In the genomic region with DNA sequence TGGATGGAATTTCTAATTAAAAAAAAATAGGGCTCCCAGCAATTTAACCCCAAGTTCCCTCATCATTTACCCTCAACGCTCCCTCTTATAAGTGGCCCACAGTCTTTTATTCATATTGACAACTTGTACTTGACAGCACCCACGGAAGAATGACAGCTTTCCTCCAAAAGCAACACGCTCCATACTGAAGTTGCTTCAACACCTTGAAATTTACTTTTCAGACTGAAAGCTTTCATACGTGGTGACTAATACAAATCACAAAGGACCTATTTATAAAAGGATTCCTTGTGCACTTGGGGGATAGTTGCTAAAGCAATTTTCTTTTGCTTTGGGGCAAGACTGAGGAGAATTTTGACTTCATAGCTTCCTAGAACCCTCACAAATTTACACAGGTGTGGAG, we compare ENCODE assay signal across 17 cellular contexts.
DNase-seq lines count a peak whose midpoint lies in the region; ATAC-seq, FAIRE-seq and TF ChIP-seq lines count a peak whose summit lies in the region.
"Had no signal": no experiment of that assay in that cellular context is flagged by ENCODE, and none has a peak within 500 bp of the region (broad histone marks: within the 10 kb centered on the region; RNA-seq: fewer than 3 reads in every experiment).

No MANE protein-coding gene starts in this region.

- no peaks in the 10 kb centered on the region for H4K20me1 ChIP-seq in GM12878 (ENCODE audit: control insufficient read depth, insufficient read depth)

- no peaks in the 10 kb centered on the region for H3K4me1 Mint-ChIP-seq in Caco-2 (ENCODE audit: low read depth, unreplicated experiment)

- H3K4me3 ChIP-seq in RWPE2 (ENCODE audit: severe bottlenecking) (no peak overlapping the region), GM12878 (no peak overlapping the region), Caco-2 (ENCODE audit: low read depth, low read length) (no peak overlapping the region)

- no peaks in the 10 kb centered on the region for H3K9me3 ChIP-seq in RWPE2 (ENCODE audit: severe bottlenecking)
- H3K9me3 ChIP-seq in GM12878 (replicated peaks; ENCODE audit: control insufficient read depth, insufficient read depth, low read length) = no peaks in the 10 kb centered on the region
- no peaks in the 10 kb centered on the region for H3K9me3 ChIP-seq in Caco-2

- H3K9me3 Mint-ChIP-seq in Caco-2 (ENCODE audit: unreplicated experiment) = no peaks in the 10 kb centered on the region

- no peaks in the 10 kb centered on the region for H3K4me1 ChIP-seq in RWPE2 (ENCODE audit: insufficient read depth, poor library complexity, severe bottlenecking)
- H3K4me1 ChIP-seq in GM12878 (ENCODE audit: control insufficient read depth, insufficient read depth, low read length) = no peaks in the 10 kb centered on the region
- no peaks in the 10 kb centered on the region for H3K4me1 ChIP-seq in Caco-2

- H3K4me2 ChIP-seq in GM12878 (ENCODE audit: control insufficient read depth, insufficient read depth) = no peak overlapping the region

- POLR2A ChIA-PET in GM12878 (lab: Charles Lee) = no interaction called here
- POLR2A ChIA-PET in Caco-2 (lab: Charles Lee) = no interaction called here

- H3K9ac ChIP-seq in GM12878 (ENCODE audit: control insufficient read depth, insufficient read depth, low read length) = no peak overlapping the region

- TF ChIP-seq CTCF in RWPE2 (IDR thresholded peaks at IDR 0.05; ENCODE audit: poor library complexity, severe bottlenecking) = no peak
- no peak for TF ChIP-seq CTCF in GM12878 (IDR thresholded peaks at IDR 0.05 in 2 of 3, conservative IDR thresholded peaks at IDR 0.05 in 1 of 3; ENCODE audit: control insufficient read depth in 2 of 3, extremely low read depth in 1 of 3, insufficient read depth in 1 of 3, low read depth in 3 of 3, low read length in 3 of 3)
- TF ChIP-seq CTCF in Caco-2 (IDR thresholded peaks at IDR 0.05; ENCODE audit: insufficient read depth in 1 of 2, low read depth in 1 of 2, low read length in 1 of 2, severe bottlenecking in 1 of 2, unreplicated experiment in 1 of 2) = no peak

- intact Hi-C loops in GM12878 (cut with micrococcal nuclease; ENCODE audit: unreplicated experiment) (no loop called here), Caco-2 (cut with micrococcal nuclease; ENCODE audit: unreplicated experiment) (no loop called here)

- no peak for FAIRE-seq in GM12878 (lab: Jason Lieb, UNC)
- FAIRE-seq in GM19239 (lab: Jason Lieb, UNC) = no peak
- FAIRE-seq in H54 (lab: Jason Lieb, UNC) = no peak

- TF ChIP-seq POLR2A in GM12878 (IDR thresholded peaks at IDR 0.05; ENCODE audit: low read depth, low read length) (no peak), H54 (IDR thresholded peaks at IDR 0.05; ENCODE audit: low read depth, low read length) (no peak)

- ATAC-seq in RWPE2 (ENCODE audit: low read depth) (peak; percentile 61; the same call in 2 of the 3 replicates), GM12878 (peak; percentile 37)

- no peak overlapping the region for H3K27ac Mint-ChIP-seq in Caco-2 (ENCODE audit: unreplicated experiment)

- H3K27me3 Mint-ChIP-seq in Caco-2 (ENCODE audit: insufficient read depth, unreplicated experiment) = peaks cover 2% of the 10 kb centered on the region

- in situ Hi-C loops in GM12878 (cut with MboI) = no loop called here

- 23% methylated on average over 4 of the region's 4 CpGs for WGBS in GM12878 (ENCODE audit: insufficient coverage, insufficient replicate concordance, low lambda C conversion rate, missing lambda C conversion rate)

- H3K36me3 ChIP-seq in RWPE2 (ENCODE audit: low read depth) (no peaks in the 10 kb centered on the region), GM12878 (ENCODE audit: control insufficient read depth in 2 of 2, insufficient read depth in 2 of 2, low read length in 1 of 2) (no peaks in the 10 kb centered on the region), Caco-2 (ENCODE audit: control insufficient read depth, insufficient read depth, low read length) (no peaks in the 10 kb centered on the region)

- H3K4me3 Mint-ChIP-seq in Caco-2 (ENCODE audit: unreplicated experiment) = no peak overlapping the region

- CTCF ChIA-PET in GM12878 (lab: Yijun Ruan, JAX) (no interaction called here), Caco-2 (lab: Charles Lee) (no interaction called here)

- no peaks in the 10 kb centered on the region for H3K36me3 Mint-ChIP-seq in Caco-2 (ENCODE audit: insufficient read depth, unreplicated experiment)

- no peak for TF ChIP-seq EP300 in GM12878 (IDR thresholded peaks at IDR 0.05; ENCODE audit: borderline replicate concordance in 1 of 2, control insufficient read depth in 1 of 2, low read depth in 2 of 2, low read length in 2 of 2)

- TF ChIP-seq RAD21 in GM12878 (IDR thresholded peaks at IDR 0.05; ENCODE audit: insufficient read depth, low read depth, low read length) = no peak

- no peaks in the 10 kb centered on the region for H3K79me2 ChIP-seq in GM12878 (ENCODE audit: control insufficient read depth, insufficient read depth, low read length)

- BruUV-seq in GM12878 (replicated peaks; lab: Mats Ljungman, UMichigan) (no TSS peak), Caco-2 (replicated peaks; lab: Mats Ljungman, UMichigan) (no TSS peak)

- DNase-seq in RWPE2 (ENCODE audit: low spot score) = no peak
- DNase-seq in GM12878 (ENCODE audit: low read depth, low spot score) = no peak
- DNase-seq in iris pigment epithelial cell (ENCODE audit: low read depth) = peak; percentile 18
- DNase-seq in GM19239 (ENCODE audit: insufficient read length, low spot score) = no peak
- no peak for DNase-seq in H54 (ENCODE audit: insufficient read length, low spot score)
- DNase-seq in Caco-2 = no peak
- DNase-seq in SIG-M5 (lab: John Stamatoyannopoulos, UW) = no peak
- DNase-seq: Calu3, HCEC 1CT, KBM-7, NCI-H1436, NCI-H2029, NCI-H2171, NCI-H446, NCI-H69, SHP77 treated with DMSO at 0.1 percent for 48 hours had no signal

- no peaks in the 10 kb centered on the region for H3K27me3 ChIP-seq in RWPE2 (ENCODE audit: insufficient read depth, poor library complexity, severe bottlenecking)
- no peaks in the 10 kb centered on the region for H3K27me3 ChIP-seq in GM12878 (replicated peaks in 1 of 2; ENCODE audit: control insufficient read depth in 2 of 2, insufficient read depth in 2 of 2, low read length in 1 of 2)
- H3K27me3 ChIP-seq in Caco-2 (replicated peaks; ENCODE audit: control insufficient read depth, insufficient read depth, low read length) = no peaks in the 10 kb centered on the region

- RAD21 ChIA-PET in GM12878 (lab: Charles Lee; ENCODE audit: unreplicated experiment) = interaction anchor here (0.6 kb wide), 1 partner anchor 20 kb away, joined by 4 read pairs; no protein-coding TSS in a partner anchor

- H3K27ac ChIP-seq in RWPE2 (ENCODE audit: poor library complexity, severe bottlenecking) = no peak overlapping the region
- no peak overlapping the region for H3K27ac ChIP-seq in GM12878 (ENCODE audit: control insufficient read depth, insufficient read depth)
- H3K27ac ChIP-seq: HL-60 had no signal

- no peak overlapping the region for H2AFZ ChIP-seq in GM12878 (ENCODE audit: control insufficient read depth, low read depth, low read length)

- SMC1A ChIA-PET in GM12878 (lab: Charles Lee; ENCODE audit: uncharacterized antibody, unreplicated experiment) = interaction anchor here (0.5 to 1.6 kb wide), 2 partner anchors 19 to 371 kb away, joined by 3 to 5 read pairs; no protein-coding TSS in a partner anchor

TF ChIP-seq in GM12878, 131 proteins besides CTCF, POLR2A, EP300 and RAD21:
- TF ChIP-seq, protein P1, sequence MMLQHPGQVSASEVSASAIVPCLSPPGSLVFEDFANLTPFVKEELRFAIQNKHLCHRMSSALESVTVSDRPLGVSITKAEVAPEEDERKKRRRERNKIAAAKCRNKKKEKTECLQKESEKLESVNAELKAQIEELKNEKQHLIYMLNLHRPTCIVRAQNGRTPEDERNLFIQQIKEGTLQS (IDR thresholded peaks at IDR 0.05; ENCODE audit: borderline replicate concordance, extremely low read depth, low read depth, low read length) = no peak
- TF ChIP-seq, protein P2, sequence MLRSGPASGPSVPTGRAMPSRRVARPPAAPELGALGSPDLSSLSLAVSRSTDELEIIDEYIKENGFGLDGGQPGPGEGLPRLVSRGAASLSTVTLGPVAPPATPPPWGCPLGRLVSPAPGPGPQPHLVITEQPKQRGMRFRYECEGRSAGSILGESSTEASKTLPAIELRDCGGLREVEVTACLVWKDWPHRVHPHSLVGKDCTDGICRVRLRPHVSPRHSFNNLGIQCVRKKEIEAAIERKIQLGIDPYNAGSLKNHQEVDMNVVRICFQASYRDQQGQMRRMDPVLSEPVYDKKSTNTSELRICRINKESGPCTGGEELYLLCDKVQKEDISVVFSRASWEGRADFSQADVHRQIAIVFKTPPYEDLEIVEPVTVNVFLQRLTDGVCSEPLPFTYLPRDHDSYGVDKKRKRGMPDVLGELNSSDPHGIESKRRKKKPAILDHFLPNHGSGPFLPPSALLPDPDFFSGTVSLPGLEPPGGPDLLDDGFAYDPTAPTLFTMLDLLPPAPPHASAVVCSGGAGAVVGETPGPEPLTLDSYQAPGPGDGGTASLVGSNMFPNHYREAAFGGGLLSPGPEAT (IDR thresholded peaks at IDR 0.05; ENCODE audit: low read depth) = no peak
- TF ChIP-seq SIX5 (IDR thresholded peaks at IDR 0.05; ENCODE audit: low read depth, low read length, severe bottlenecking) (no peak), CREM (IDR thresholded peaks at IDR 0.05; ENCODE audit: low read depth) (no peak), EGR1 (IDR thresholded peaks at IDR 0.05; ENCODE audit: borderline replicate concordance in 1 of 2, low read depth in 2 of 2, low read length in 2 of 2) (no peak), ASH2L (IDR thresholded peaks at IDR 0.05; ENCODE audit: borderline replicate concordance, low read depth) (no peak), NR2F1 (conservative IDR thresholded peaks at IDR 0.05) (no peak), KDM1A (IDR thresholded peaks at IDR 0.05; ENCODE audit: borderline replicate concordance) (no peak), MEF2A (IDR thresholded peaks at IDR 0.05; ENCODE audit: insufficient read depth, low read depth, low read length) (no peak), SREBF2 (IDR thresholded peaks at IDR 0.05; ENCODE audit: low read length) (no peak), NR2C2 (IDR thresholded peaks at IDR 0.05; ENCODE audit: borderline replicate concordance, control insufficient read depth, insufficient read length, low read depth) (no peak), GABPA (IDR thresholded peaks at IDR 0.05; ENCODE audit: low read depth) (no peak), MEF2B (IDR thresholded peaks at IDR 0.05; ENCODE audit: partially characterized antibody, poor library complexity, severe bottlenecking) (no peak), RBBP5 (conservative IDR thresholded peaks at IDR 0.05) (no peak), JUNB (IDR thresholded peaks at IDR 0.05) (no peak), HCFC1 (IDR thresholded peaks at IDR 0.05; ENCODE audit: low read length) (no peak), RAD51 (IDR thresholded peaks at IDR 0.05) (no peak), ZSCAN29 (IDR thresholded peaks at IDR 0.05) (no peak)
